Comparison of ENCODE assay signal across 1 cellular context in the genomic region with DNA sequence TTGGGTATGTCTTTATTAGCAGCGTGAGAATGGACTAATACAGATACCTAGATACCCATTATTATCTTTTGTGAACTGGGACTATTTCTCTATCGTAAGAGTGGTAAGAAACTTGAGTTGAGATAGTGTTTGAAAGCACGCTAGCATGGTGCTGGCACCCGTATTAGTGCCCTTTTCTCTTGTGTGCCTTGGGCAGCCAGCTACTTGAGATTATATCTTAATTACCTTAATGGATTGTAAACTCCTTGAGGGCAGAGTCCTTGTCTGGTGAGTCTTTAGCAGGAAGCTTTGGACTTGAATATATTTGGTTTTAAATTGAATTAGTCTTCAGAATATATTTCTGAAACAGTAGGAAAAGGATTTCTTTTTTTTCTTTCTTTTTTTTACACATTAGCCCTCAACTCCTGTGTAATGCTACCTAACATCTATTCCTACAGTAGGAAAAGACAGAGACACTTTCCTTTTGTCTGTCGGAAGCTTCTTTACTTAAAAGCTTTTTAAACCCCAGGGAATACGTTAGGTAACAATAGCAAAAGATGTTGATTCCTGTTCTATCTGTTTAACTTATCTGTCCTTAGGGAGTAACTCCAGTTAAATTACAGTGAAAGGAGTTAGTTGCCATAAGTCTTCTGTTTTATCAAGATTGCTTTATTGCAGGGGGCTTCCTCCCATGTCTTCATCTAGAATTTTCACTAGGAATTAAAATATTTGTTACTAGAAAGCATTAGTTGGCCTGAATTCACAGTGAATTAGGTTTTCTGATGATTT.
TF ChIP-seq lines count a peak whose summit lies in the region.

No MANE protein-coding gene starts in this region.

TF ChIP-seq in HEK293, 187 proteins besides CTCF, POLR2A, EP300 and RAD21 (continued from another document):
- TF ChIP-seq PRDM6 (tag by site-specific recombination; IDR thresholded peaks at IDR 0.05) (peak; percentile 36; the same call in 1 of the 2 replicates), ZNF174 (tag by site-specific recombination; IDR thresholded peaks at IDR 0.05) (no peak)
TF ChIP-seq in HEK293: peak in this region for 3.
